8 cellular contexts compared by ENCODE assay signal in the genomic region with DNA sequence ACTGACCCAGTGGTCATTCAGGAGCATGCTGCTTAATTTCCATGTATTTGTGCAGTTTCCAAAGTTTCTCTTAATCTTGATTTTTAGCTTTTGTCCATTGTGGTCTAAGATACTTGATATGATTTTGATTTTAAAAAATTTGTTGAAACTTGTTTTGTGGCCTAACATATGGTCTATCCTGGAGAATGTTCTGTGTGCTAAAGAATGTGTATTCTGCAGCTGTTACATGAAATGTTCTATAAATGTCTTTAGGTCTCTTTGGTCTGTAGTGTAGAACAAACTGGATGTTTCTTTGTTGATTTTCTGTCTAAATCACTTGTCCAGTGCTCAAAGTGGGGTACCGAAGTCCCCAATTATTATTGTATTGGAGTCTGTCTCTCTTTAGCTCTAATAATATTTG.
"Had no signal": no experiment of that assay in that cellular context is flagged by ENCODE, and none has a peak within 500 bp of the region (broad histone marks: within the 10 kb centered on the region; RNA-seq: fewer than 3 reads in every experiment).

No MANE protein-coding gene starts in this region.

- ATAC-seq: K562 had no signal

- H2AFZ ChIP-seq: GM23248 had no signal

- H3K27ac ChIP-seq: GM23248 had no signal

- H3K4me3 Mint-ChIP-seq: H9 had no signal

- H3K9ac ChIP-seq: GM23248 had no signal

- H3K4me3 ChIP-seq: GM23248, K562 had no signal

- DNase-seq: GM23248, GOT3, H9, HCEC 1CT, IMR-90 had no signal

- H3K27ac Mint-ChIP-seq: H9 had no signal

- FAIRE-seq: H54, HTR-8/SVneo, K562 had no signal
